Comparison of ENCODE assay signal across 10 cellular contexts in the genomic region with DNA sequence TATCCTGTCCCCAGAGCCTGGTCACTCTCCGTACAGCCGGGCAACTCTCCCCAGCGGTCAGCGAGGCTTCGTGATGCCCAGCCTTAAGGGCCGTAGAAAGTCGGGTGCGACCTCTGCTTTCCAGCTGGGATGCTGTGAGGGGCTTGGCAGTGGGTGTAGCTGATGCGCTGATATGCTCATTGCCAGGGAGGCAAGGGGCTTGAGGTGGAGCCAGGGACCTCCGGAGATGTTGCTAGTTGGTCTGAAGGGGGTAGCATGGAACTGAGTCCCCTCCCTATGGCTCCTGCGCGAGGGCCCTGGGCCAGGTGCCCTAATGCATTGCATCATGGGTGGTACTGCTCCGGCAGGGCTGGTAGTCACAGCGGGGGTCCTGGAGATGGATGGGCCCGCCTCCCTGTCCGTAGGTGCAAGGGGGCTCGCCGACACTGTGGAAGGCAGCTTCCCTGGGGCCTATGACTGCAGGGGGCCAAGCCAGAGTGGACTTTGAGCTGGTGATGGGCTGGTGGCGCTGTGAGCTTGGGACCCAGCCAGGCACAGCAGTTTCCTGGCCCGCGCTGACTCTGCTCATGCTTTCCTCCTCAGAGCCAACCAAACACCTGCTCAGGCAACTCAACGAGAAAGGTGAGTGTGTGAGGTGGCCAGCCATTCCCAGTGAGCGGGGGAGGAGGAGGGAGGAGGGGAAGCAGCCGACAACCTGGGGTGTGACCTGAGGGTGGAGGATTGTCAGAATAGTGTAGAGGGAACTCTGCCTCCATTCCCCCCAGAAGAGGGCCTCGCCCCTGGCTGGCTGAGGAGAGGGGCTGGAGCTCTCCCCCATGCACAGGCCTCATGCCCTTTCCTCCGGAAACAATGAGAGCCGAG. TPM values are rescaled to one million over a fixed set of nuclear protein-coding genes. Genes with fewer than 3 reads are reported as not detected.
A peak's percentile ranks its signal among the peaks of the same experiment; 100 is the strongest.
DNase-seq lines count a peak whose midpoint lies in the region; ATAC-seq and TF ChIP-seq lines count a peak whose summit lies in the region.
"Had no signal": no experiment of that assay in that cellular context is flagged by ENCODE, and none has a peak within 500 bp of the region (broad histone marks: within the 10 kb centered on the region; RNA-seq: fewer than 3 reads in every experiment).

No MANE protein-coding gene starts in this region.

- H3K4me3 Mint-ChIP-seq in type B pancreatic cell, result no peak overlapping the region
- H3K4me3 Mint-ChIP-seq: stimulated activated naive CD8-positive, alpha-beta T cell treated with anti-CD3 and anti-CD28 coated beads, Interleukin-15, amount 100 ng/mL, for 72 hours had no signal

- H3K36me3 Mint-ChIP-seq in type B pancreatic cell, result peaks cover 26% of the 10 kb centered on the region

- H3K27me3 ChIP-seq in NT2/D1 (ENCODE audit: insufficient read depth, insufficient read length) (no peaks in the 10 kb centered on the region), thoracic aorta (replicated peaks; ENCODE audit: insufficient read depth) (no peaks in the 10 kb centered on the region)

- H3K9me3 Mint-ChIP-seq in type B pancreatic cell, result no peaks in the 10 kb centered on the region
- H3K9me3 Mint-ChIP-seq: stimulated activated naive CD8-positive, alpha-beta T cell treated with anti-CD3 and anti-CD28 coated beads, Interleukin-15, amount 100 ng/mL, for 72 hours had no signal

- H3K4me3 ChIP-seq in NT2/D1 (ENCODE audit: insufficient read length, low read depth), result no peak overlapping the region
- no peak overlapping the region for H3K4me3 ChIP-seq in thoracic aorta
- H3K4me3 ChIP-seq: A549 had no signal

- DNase-seq in NCI-H1105 treated with DMSO at 0.1 percent for 48 hours (lab: John Stamatoyannopoulos, UW) (peak; percentile 23), NCI-H1105 (lab: John Stamatoyannopoulos, UW) (no peak), NT2/D1 (ENCODE audit: low read depth, low spot score) (no peak), kidney tubule cell (ENCODE audit: low spot score) (peak; percentile 63), thoracic aorta (ENCODE audit: low spot score) (no peak), type B pancreatic cell (ENCODE audit: extremely low spot score, unreplicated experiment) (no peak), AML-193 (lab: John Stamatoyannopoulos, UW) (no peak)
- DNase-seq in activated CD4-positive, alpha-beta T cell treated with anti-CD3 and anti-CD28 coated beads for 4 hours, result no peak
- DNase-seq: stimulated activated naive CD8-positive, alpha-beta T cell treated with anti-CD3 and anti-CD28 coated beads, Interleukin-15, amount 100 ng/mL, for 72 hours had no signal

- no peaks in the 10 kb centered on the region for H3K9me3 ChIP-seq in NT2/D1 (ENCODE audit: insufficient read depth, low read length)
- no peaks in the 10 kb centered on the region for H3K9me3 ChIP-seq in thoracic aorta
- H3K9me3 ChIP-seq: A549 had no signal

- ATAC-seq in thoracic aorta (ENCODE audit: insufficient number of reproducible peaks, low FRiP score, low read depth), result no peak
- ATAC-seq: A549 had no signal

- no peak for TF ChIP-seq CTCF in thoracic aorta (IDR thresholded peaks at IDR 0.05)
- no peak for TF ChIP-seq CTCF in type B pancreatic cell (conservative IDR thresholded peaks at IDR 0.05)

- H3K27me3 Mint-ChIP-seq in type B pancreatic cell, result no peaks in the 10 kb centered on the region
- H3K27me3 Mint-ChIP-seq: stimulated activated naive CD8-positive, alpha-beta T cell treated with anti-CD3 and anti-CD28 coated beads, Interleukin-15, amount 100 ng/mL, for 72 hours had no signal

- H3K4me1 ChIP-seq in NT2/D1 (ENCODE audit: insufficient read depth, insufficient read length), result peaks cover 11% of the 10 kb centered on the region
- peaks cover 11 to 54% of the 10 kb centered on the region in 2 donors for H3K4me1 ChIP-seq in thoracic aorta (ENCODE audit: control insufficient read depth in 1 of 2, low read depth in 2 of 2)

- H3K36me3 ChIP-seq in NT2/D1 (ENCODE audit: insufficient read depth, insufficient read length, low read length) (peaks cover 83% of the 10 kb centered on the region), thoracic aorta (peaks cover 73% of the 10 kb centered on the region)

- peak overlapping the region; percentile 3 for H3K9ac ChIP-seq in NT2/D1 (ENCODE audit: insufficient read length, low read depth)

- H3K27ac ChIP-seq in thoracic aorta, result peak overlapping the region; percentile 46 to 55

- H3K27ac Mint-ChIP-seq in type B pancreatic cell, result no peak overlapping the region
- H3K27ac Mint-ChIP-seq: stimulated activated naive CD8-positive, alpha-beta T cell treated with anti-CD3 and anti-CD28 coated beads, Interleukin-15, amount 100 ng/mL, for 72 hours had no signal

- peaks cover 18% of the 10 kb centered on the region for H3K4me1 Mint-ChIP-seq in type B pancreatic cell (ENCODE audit: unreplicated experiment)
- H3K4me1 Mint-ChIP-seq: stimulated activated naive CD8-positive, alpha-beta T cell treated with anti-CD3 and anti-CD28 coated beads, Interleukin-15, amount 100 ng/mL, for 72 hours had no signal

RNA-seq across cellular contexts. Expression of a gene that starts 32.3 kb away (rescaled TPM):
- total RNA-seq in thoracic aorta, result 10 to 100 TPM; 63.2 to 71.5 TPM
- 64.7 and 83.9 TPM in 2 replicates for total RNA-seq in type B pancreatic cell (ENCODE audit: low replicate concordance)

Comparison
In these comparisons a context has a peak if more than half of its experiments do, and no peak if none do; other contexts are left out.
1. DNase-seq: peak in NCI-H1105 treated with DMSO at 0.1 percent for 48 hours (single experiment) and kidney tubule cell (single experiment); none in NCI-H1105 (single experiment), NT2/D1 (single experiment), thoracic aorta (single experiment), activated CD4-positive, alpha-beta T cell treated with anti-CD3 and anti-CD28 coated beads for 4 hours (0 of 2), type B pancreatic cell (single experiment) and AML-193 (0 of 2).